ENCODE assay signal across 8 cellular contexts in genomic region chr18:13222371-13223281, GRCh38. TPM values are rescaled to one million over a fixed set of nuclear protein-coding genes. Genes with fewer than 3 reads are reported as not detected.
DNase-seq lines count a peak whose midpoint lies in the region; ATAC-seq and TF ChIP-seq lines count a peak whose summit lies in the region.

No MANE protein-coding gene starts in this region.

- no peak for TF ChIP-seq POLR2A in esophagus squamous epithelium (IDR thresholded peaks at IDR 0.05)

- H3K4me1 ChIP-seq in esophagus squamous epithelium: peaks cover 4 to 65% (median 26%) of the 10 kb centered on the region in 3 donors
- H3K4me1 ChIP-seq in parathyroid adenoma: peaks cover 40% of the 10 kb centered on the region

- no peak overlapping the region for H3K9ac ChIP-seq in parathyroid adenoma

- TF ChIP-seq CTCF in esophagus squamous epithelium (IDR thresholded peaks at IDR 0.05): no peak
- TF ChIP-seq CTCF in parathyroid adenoma (IDR thresholded peaks at IDR 0.05): no peak

- H3K9me3 ChIP-seq in esophagus squamous epithelium (no peaks in the 10 kb centered on the region), parathyroid adenoma (ENCODE audit: control insufficient read depth, low read length) (no peaks in the 10 kb centered on the region)

- WGBS in esophagus squamous epithelium, 2 donors: 23 to 28% methylated on average over 19 of the region's 19 CpGs

- DNase-seq in DMS 273 treated with DMSO at 0.1 percent for 48 hours (lab: John Stamatoyannopoulos, UW) (peak; percentile 66), NCI-H510A treated with DMSO at 0.1 percent for 48 hours (lab: John Stamatoyannopoulos, UW) (peak; percentile 71), esophagus squamous epithelium (lab: John Stamatoyannopoulos, UW) (no peak), kidney glomerular epithelial cell (lab: John Stamatoyannopoulos, UW) (no peak), OCI-M1 (lab: John Stamatoyannopoulos, UW) (no peak)

- peaks cover 10% of the 10 kb centered on the region for H3K79me2 ChIP-seq in parathyroid adenoma

- H3K36me3 ChIP-seq in esophagus squamous epithelium (no peaks in the 10 kb centered on the region), parathyroid adenoma (ENCODE audit: control insufficient read depth, insufficient read depth, low read length) (no peaks in the 10 kb centered on the region)

- H3K4me3 ChIP-seq in esophagus squamous epithelium (peak overlapping the region in 2 of 4 donors; percentile 2 to 36), parathyroid adenoma (ENCODE audit: low read depth, low read length) (no peak overlapping the region)

- H3K27ac ChIP-seq in esophagus squamous epithelium (peak overlapping the region in 3 of 4 donors; percentile 69 to 89 (median 71)), parathyroid adenoma (peak overlapping the region; percentile 66)

- peak overlapping the region; percentile 45 for H3K4me2 ChIP-seq in parathyroid adenoma (ENCODE audit: low read length)

- peak overlapping the region; percentile 52 for H2AFZ ChIP-seq in parathyroid adenoma

- H3K27me3 ChIP-seq in esophagus squamous epithelium: peaks cover 0 to 46% (median 0%) of the 10 kb centered on the region in 4 donors
- no peaks in the 10 kb centered on the region for H3K27me3 ChIP-seq in parathyroid adenoma (ENCODE audit: control insufficient read depth, insufficient read depth, low read length)

- no peak for ATAC-seq in GM19452 (IDR thresholded peaks at IDR 0.05; ENCODE audit: unreplicated experiment)
- no peak for ATAC-seq in HG03378 (IDR thresholded peaks at IDR 0.05; ENCODE audit: unreplicated experiment)

- intact Hi-C loops in esophagus squamous epithelium (cut with DNase I): no loop called here

RNA-seq across cellular contexts. Expression of gene LDLRAD4, which starts 4.1 kb away (rescaled TPM):
- 10 to 100 TPM in 2 of 4 donors, 1 to 10 TPM in 1, under 1 TPM in 1; 0.91 to 17.9 (median 6.8) TPM for total RNA-seq in esophagus squamous epithelium

Comparison
In these comparisons a context has a peak if more than half of its experiments do, and no peak if none do; other contexts are left out.
1. DNase-seq: peak in DMS 273 treated with DMSO at 0.1 percent for 48 hours (single experiment) and NCI-H510A treated with DMSO at 0.1 percent for 48 hours (single experiment); none in esophagus squamous epithelium (single experiment), kidney glomerular epithelial cell (single experiment) and OCI-M1 (single experiment).